In genomic region chr6:135012349-135012748, GRCh38 we compare ENCODE assay signal across 28 cellular contexts. TPM values are rescaled to one million over a fixed set of nuclear protein-coding genes. Genes with fewer than 3 reads are reported as not detected.
DNase-seq lines count a peak whose midpoint lies in the region; ATAC-seq and TF ChIP-seq lines count a peak whose summit lies in the region.
"Had no signal": no experiment of that assay in that cellular context is flagged by ENCODE, and none has a peak within 500 bp of the region (broad histone marks: within the 10 kb centered on the region; RNA-seq: fewer than 3 reads in every experiment).

No MANE protein-coding gene starts in this region.

- no peak overlapping the region for H3K27ac ChIP-seq in H9 (ENCODE audit: insufficient read length, low read depth, low read length)
- peak overlapping the region; percentile 44 for H3K27ac ChIP-seq in naive thymus-derived CD4-positive, alpha-beta T cell (ENCODE audit: low read depth, low read length)
- H3K27ac ChIP-seq: breast epithelium, colonic mucosa, esophagus muscularis mucosa, gastroesophageal sphincter, pancreas, right atrium auricular region, SJCRH30, spleen had no signal

- H4K8ac ChIP-seq in H9 (replicated peaks; ENCODE audit: insufficient read length, low read depth, low read length), result no peak overlapping the region

- POLR2A ChIA-PET in activated CD8-positive, alpha-beta T cell treated with anti-CD3 and anti-CD28 coated beads for 36 hours (lab: Charles Lee), result no interaction called here
- POLR2A ChIA-PET in activated CD8-positive, alpha-beta T cell treated with anti-CD3 and anti-CD28 coated beads, Interleukin-2, amount 10 ng/mL, durations not matched to agents 7 days and 5 days (lab: Charles Lee), result no interaction called here
- POLR2A ChIA-PET in naive thymus-derived CD4-positive, alpha-beta T cell (lab: Charles Lee), result interaction anchor here (1.1 kb wide), 1 partner anchor 137 kb away, joined by 3 read pairs; no protein-coding TSS in a partner anchor

- H3K27ac Mint-ChIP-seq in activated CD8-positive, alpha-beta T cell treated with anti-CD3 and anti-CD28 coated beads for 36 hours, result peak overlapping the region; percentile 11
- no peak overlapping the region for H3K27ac Mint-ChIP-seq in activated CD8-positive, alpha-beta T cell treated with anti-CD3 and anti-CD28 coated beads, Interleukin-2, amount 10 ng/mL, durations not matched to agents 7 days and 5 days
- H3K27ac Mint-ChIP-seq in H9, result no peak overlapping the region
- peak overlapping the region; percentile 1 to 85 (median 82) for H3K27ac Mint-ChIP-seq in naive thymus-derived CD4-positive, alpha-beta T cell
- H3K27ac Mint-ChIP-seq: IgD-negative memory B cell; nephron; stimulated activated naive B cell treated with anti-CD40 and anti-IgM and Interleukin-4, amounts not matched to agents 10 μg/mL and 1 μg/mL and 100 μg/mL, for 72 hours had no signal

- H3K14ac ChIP-seq in H9 (ENCODE audit: insufficient read depth, low read length), result no peak overlapping the region

- ATAC-seq in activated CD8-positive, alpha-beta T cell treated with anti-CD3 and anti-CD28 coated beads for 36 hours, result no peak
- ATAC-seq in activated CD8-positive, alpha-beta T cell treated with anti-CD3 and anti-CD28 coated beads, Interleukin-2, amount 10 ng/mL, durations not matched to agents 7 days and 5 days, result no peak
- ATAC-seq in naive thymus-derived CD4-positive, alpha-beta T cell, result no peak
- no peak for ATAC-seq in esophagus mucosa
- ATAC-seq: gastroesophageal sphincter; pancreas; stimulated activated naive B cell treated with anti-CD40 and anti-IgM and Interleukin-4, amounts not matched to agents 10 μg/mL and 1 μg/mL and 100 μg/mL, for 72 hours had no signal

- no peak for TF ChIP-seq CTCF in activated CD8-positive, alpha-beta T cell treated with anti-CD3 and anti-CD28 coated beads for 36 hours (IDR thresholded peaks at IDR 0.05)
- TF ChIP-seq CTCF in H9 (conservative IDR thresholded peaks at IDR 0.05), result peak; percentile 23; the same call in 1 of the 3 replicates

- no peak overlapping the region for H2AK5ac ChIP-seq in H9 (ENCODE audit: insufficient read length, low read length)

- H3K4ac ChIP-seq in H9 (ENCODE audit: low read depth, low read length), result no peak overlapping the region

- H3K79me2 ChIP-seq in H9 (ENCODE audit: insufficient read depth, low read length), result no peaks in the 10 kb centered on the region

- peaks cover 67% of the 10 kb centered on the region for H3K4me1 Mint-ChIP-seq in activated CD8-positive, alpha-beta T cell treated with anti-CD3 and anti-CD28 coated beads for 36 hours (ENCODE audit: low read depth)
- peaks cover 55% of the 10 kb centered on the region for H3K4me1 Mint-ChIP-seq in activated CD8-positive, alpha-beta T cell treated with anti-CD3 and anti-CD28 coated beads, Interleukin-2, amount 10 ng/mL, durations not matched to agents 7 days and 5 days (ENCODE audit: low read depth)
- peaks cover 0 to 6% of the 10 kb centered on the region in 2 experiments; a peak in 1 of 4 replicates for H3K4me1 Mint-ChIP-seq in H9
- H3K4me1 Mint-ChIP-seq in naive thymus-derived CD4-positive, alpha-beta T cell, result peaks cover 35 to 85% (median 64%) of the 10 kb centered on the region in 7 donors
- H3K4me1 Mint-ChIP-seq: nephron had no signal

- no peak overlapping the region for H3T11ph ChIP-seq in H9 (ENCODE audit: low read length)

- H2BK120ac ChIP-seq in H9 (ENCODE audit: low read depth, low read length, poor library complexity, severe bottlenecking), result no peak overlapping the region

- intact Hi-C loops in activated CD8-positive, alpha-beta T cell treated with anti-CD3 and anti-CD28 coated beads for 36 hours (cut with micrococcal nuclease), result loop anchor here (5.0 kb wide), 2 partner anchors 75 to 170 kb away; partner anchors contain the start of gene MYB
- intact Hi-C loops in naive thymus-derived CD4-positive, alpha-beta T cell (cut with micrococcal nuclease), result loop anchor here in 1 of 2 donors (5.0 kb wide), 1 partner anchor 840 kb away; no protein-coding TSS in a partner anchor

- no peak overlapping the region for H2BK5ac ChIP-seq in H9 (ENCODE audit: insufficient read length, low read length)

- H3K27me3 Mint-ChIP-seq in activated CD8-positive, alpha-beta T cell treated with anti-CD3 and anti-CD28 coated beads for 36 hours, result no peaks in the 10 kb centered on the region
- no peaks in the 10 kb centered on the region for H3K27me3 Mint-ChIP-seq in activated CD8-positive, alpha-beta T cell treated with anti-CD3 and anti-CD28 coated beads, Interleukin-2, amount 10 ng/mL, durations not matched to agents 7 days and 5 days (ENCODE audit: low read depth)
- no peaks in the 10 kb centered on the region for H3K27me3 Mint-ChIP-seq in H9 (ENCODE audit: low read depth)
- no peaks in the 10 kb centered on the region for H3K27me3 Mint-ChIP-seq in naive thymus-derived CD4-positive, alpha-beta T cell
- H3K27me3 Mint-ChIP-seq: IgD-negative memory B cell; stimulated activated naive B cell treated with anti-CD40 and anti-IgM and Interleukin-4, amounts not matched to agents 10 μg/mL and 1 μg/mL and 100 μg/mL, for 72 hours had no signal

- H2BK12ac ChIP-seq in H9 (ENCODE audit: insufficient read length, low read depth, low read length), result no peak overlapping the region

- WGBS in H9 (ENCODE audit: extremely low coverage, insufficient read length, low lambda C conversion rate), result no CpG with 5 or more reads among the region's 2 CpGs

- H3K23me2 ChIP-seq in H9 (ENCODE audit: insufficient read length, low read depth, low read length, poor library complexity, severe bottlenecking), result no peaks in the 10 kb centered on the region

- no peak overlapping the region for H3K4me3 Mint-ChIP-seq in activated CD8-positive, alpha-beta T cell treated with anti-CD3 and anti-CD28 coated beads for 36 hours
- H3K4me3 Mint-ChIP-seq in activated CD8-positive, alpha-beta T cell treated with anti-CD3 and anti-CD28 coated beads, Interleukin-2, amount 10 ng/mL, durations not matched to agents 7 days and 5 days, result no peak overlapping the region
- H3K4me3 Mint-ChIP-seq in H9, result no peak overlapping the region
- H3K4me3 Mint-ChIP-seq in naive thymus-derived CD4-positive, alpha-beta T cell, result peak overlapping the region in 4 of 10 donors; percentile 1 to 71 (median 34)
- H3K4me3 Mint-ChIP-seq: IgD-negative memory B cell; nephron; stimulated activated naive B cell treated with anti-CD40 and anti-IgM and Interleukin-4, amounts not matched to agents 10 μg/mL and 1 μg/mL and 100 μg/mL, for 72 hours had no signal

- no peak overlapping the region for H3K9ac ChIP-seq in H9 (ENCODE audit: extremely low read depth, insufficient read length, low read length)

- H2BK15ac ChIP-seq in H9 (ENCODE audit: low read depth, low read length), result no peak overlapping the region

- no peak overlapping the region for H3K4me2 ChIP-seq in H9 (ENCODE audit: insufficient read depth, insufficient read length, low read length)

- no peak overlapping the region for H3K4me3 ChIP-seq in naive thymus-derived CD4-positive, alpha-beta T cell (ENCODE audit: low read length)
- H3K4me3 ChIP-seq: breast epithelium, colonic mucosa, esophagus muscularis mucosa, gastroesophageal sphincter, pancreas, right atrium auricular region, SJCRH30, spleen had no signal

- H3K9me3 Mint-ChIP-seq in activated CD8-positive, alpha-beta T cell treated with anti-CD3 and anti-CD28 coated beads for 36 hours, result no peaks in the 10 kb centered on the region
- H3K9me3 Mint-ChIP-seq in activated CD8-positive, alpha-beta T cell treated with anti-CD3 and anti-CD28 coated beads, Interleukin-2, amount 10 ng/mL, durations not matched to agents 7 days and 5 days (ENCODE audit: insufficient read depth), result no peaks in the 10 kb centered on the region
- no peaks in the 10 kb centered on the region for H3K9me3 Mint-ChIP-seq in H9
- no peaks in the 10 kb centered on the region for H3K9me3 Mint-ChIP-seq in naive thymus-derived CD4-positive, alpha-beta T cell
- H3K9me3 Mint-ChIP-seq: IgD-negative memory B cell; nephron; stimulated activated naive B cell treated with anti-CD40 and anti-IgM and Interleukin-4, amounts not matched to agents 10 μg/mL and 1 μg/mL and 100 μg/mL, for 72 hours had no signal

- no peaks in the 10 kb centered on the region for H3K36me3 ChIP-seq in naive thymus-derived CD4-positive, alpha-beta T cell (ENCODE audit: control insufficient read depth in 2 of 3, insufficient read depth in 3 of 3, low read length in 3 of 3)
- H3K36me3 ChIP-seq: breast epithelium, colonic mucosa, esophagus muscularis mucosa, gastroesophageal sphincter, pancreas, right atrium auricular region had no signal

- no peak for DNase-seq in activated CD8-positive, alpha-beta T cell treated with anti-CD3 and anti-CD28 coated beads for 36 hours
- no peak for DNase-seq in activated CD8-positive, alpha-beta T cell treated with anti-CD3 and anti-CD28 coated beads, Interleukin-2, amount 10 ng/mL, durations not matched to agents 7 days and 5 days
- DNase-seq in H9, result no peak
- DNase-seq in OCI-M1 (lab: John Stamatoyannopoulos, UW), result peak; percentile 30
- no peak for DNase-seq in naive thymus-derived CD4-positive, alpha-beta T cell
- no peak for DNase-seq in stimulated activated CD4-positive, alpha-beta T cell treated with anti-CD3 and anti-CD28 coated beads, Interleukin-4, amount 100 ng/mL, for 4 hours
- no peak for DNase-seq in activated CD4-positive, alpha-beta T cell treated with anti-CD3 and anti-CD28 coated beads for 1 hour
- DNase-seq: activated CD4-positive, alpha-beta T cell treated with anti-CD3 and anti-CD28 coated beads for 4 hours; activated CD8-positive, alpha-beta memory T cell treated with anti-CD3 and anti-CD28 coated beads, Interleukin-2, amount 50 U/mL, for 4 hours; activated effector memory CD4-positive, alpha-beta T cell treated with Interleukin-2 at 50 U/mL for 16 hours; Calu3; colonic mucosa; effector memory CD4-positive, alpha-beta T cell; islet precursor cell; NCI-H146; NCI-H510A treated with DMSO at 0.1 percent for 48 hours; pancreas; SJCRH30; spleen; stimulated activated CD4-positive, alpha-beta T cell treated with anti-CD3 and anti-CD28 coated beads, Interleukin-2, amount 100 ng/mL, for 48 hours; stimulated activated naive B cell treated with anti-CD40 and anti-IgM and Interleukin-4, amounts not matched to agents 10 μg/mL and 1 μg/mL and 100 μg/mL, for 72 hours had no signal

- H3K79me1 ChIP-seq in H9 (ENCODE audit: insufficient read depth, low read depth, low read length, poor library complexity, severe bottlenecking), result no peaks in the 10 kb centered on the region

- no peak overlapping the region for H4K5ac ChIP-seq in H9 (ENCODE audit: insufficient read length, low read depth, low read length)

- no peak overlapping the region for H2AFZ ChIP-seq in H9 (ENCODE audit: low read length)

- H3K18ac ChIP-seq in H9 (ENCODE audit: insufficient read length, low read depth, low read length), result no peak overlapping the region

- H3K23ac ChIP-seq in H9 (ENCODE audit: insufficient read length, low read depth, low read length), result no peak overlapping the region

- H3K9me3 ChIP-seq in H9 (ENCODE audit: control insufficient read depth, low read depth, low read length), result no peaks in the 10 kb centered on the region
- no peaks in the 10 kb centered on the region for H3K9me3 ChIP-seq in naive thymus-derived CD4-positive, alpha-beta T cell (ENCODE audit: control insufficient read depth in 2 of 3, low read length in 3 of 3)
- H3K9me3 ChIP-seq: breast epithelium, colonic mucosa, esophagus muscularis mucosa, gastroesophageal sphincter, pancreas, right atrium auricular region, SJCRH30, spleen had no signal

- no peak overlapping the region for H4K91ac ChIP-seq in H9 (ENCODE audit: insufficient read length, low read depth, low read length)

- H3K36me3 Mint-ChIP-seq in activated CD8-positive, alpha-beta T cell treated with anti-CD3 and anti-CD28 coated beads for 36 hours (ENCODE audit: low read depth), result peaks cover 48% of the 10 kb centered on the region
- H3K36me3 Mint-ChIP-seq in activated CD8-positive, alpha-beta T cell treated with anti-CD3 and anti-CD28 coated beads, Interleukin-2, amount 10 ng/mL, durations not matched to agents 7 days and 5 days (ENCODE audit: low read depth), result peaks cover 38% of the 10 kb centered on the region
- peaks cover 0 to 3% (median 0%) of the 10 kb centered on the region in 3 experiments; a peak in 2 of 7 replicates for H3K36me3 Mint-ChIP-seq in H9 (ENCODE audit: insufficient read depth in 1 of 3, low read depth in 3 of 3)
- peaks cover 0 to 35% (median 6%) of the 10 kb centered on the region in 5 donors for H3K36me3 Mint-ChIP-seq in naive thymus-derived CD4-positive, alpha-beta T cell

- CTCF ChIA-PET in activated CD8-positive, alpha-beta T cell treated with anti-CD3 and anti-CD28 coated beads for 36 hours (lab: Charles Lee), result interaction anchor here (1.0 kb wide), 1 partner anchor 17 kb away, joined by 3 read pairs; no protein-coding TSS in a partner anchor
- CTCF ChIA-PET in activated CD8-positive, alpha-beta T cell treated with anti-CD3 and anti-CD28 coated beads, Interleukin-2, amount 10 ng/mL, durations not matched to agents 7 days and 5 days (lab: Charles Lee), result interaction anchor here (0.8 to 1.8 kb wide), 5 partner anchors 10 to 77 kb away, joined by 3 to 5 read pairs (median 3); no protein-coding TSS in a partner anchor
- CTCF ChIA-PET in naive thymus-derived CD4-positive, alpha-beta T cell (lab: Charles Lee), result interaction anchor here (0.7 kb wide), 1 partner anchor 10 kb away, joined by 3 read pairs; no protein-coding TSS in a partner anchor

- no peaks in the 10 kb centered on the region for H4K20me1 ChIP-seq in H9 (ENCODE audit: control insufficient read depth, insufficient read depth, insufficient read length)

- no peak overlapping the region for H2BK20ac ChIP-seq in H9 (ENCODE audit: low read depth, low read length, poor library complexity, severe bottlenecking)

- H3K56ac ChIP-seq in H9 (ENCODE audit: insufficient read length, low read depth, low read length), result no peak overlapping the region

- no peaks in the 10 kb centered on the region for H3K27me3 ChIP-seq in H9 (ENCODE audit: insufficient read depth, low read length)
- H3K27me3 ChIP-seq in naive thymus-derived CD4-positive, alpha-beta T cell (ENCODE audit: control insufficient read depth in 2 of 2, insufficient read depth in 2 of 2, low read length in 2 of 2), result no peaks in the 10 kb centered on the region
- H3K27me3 ChIP-seq: breast epithelium, colonic mucosa, esophagus muscularis mucosa, gastroesophageal sphincter, pancreas, right atrium auricular region, SJCRH30, spleen had no signal

- H3K4me1 ChIP-seq in H9 (ENCODE audit: insufficient read depth, low read length), result no peaks in the 10 kb centered on the region
- H3K4me1 ChIP-seq in naive thymus-derived CD4-positive, alpha-beta T cell (ENCODE audit: control insufficient read depth in 2 of 2, insufficient read depth in 2 of 2, low read length in 2 of 2), result peaks cover 18 to 47% of the 10 kb centered on the region in 2 donors
- H3K4me1 ChIP-seq: breast epithelium, colonic mucosa, esophagus muscularis mucosa, gastroesophageal sphincter, pancreas, SJCRH30 had no signal

RNA-seq across cellular contexts. Expression of gene HBS1L, which starts 42.3 kb away (rescaled TPM):
- 100 to 1,000 TPM; 146 to 147 TPM for total RNA-seq in activated CD8-positive, alpha-beta T cell treated with anti-CD3 and anti-CD28 coated beads for 36 hours
- total RNA-seq in activated CD8-positive, alpha-beta T cell treated with anti-CD3 and anti-CD28 coated beads, Interleukin-2, amount 10 ng/mL, durations not matched to agents 7 days and 5 days, result 10 to 100 TPM; 72.8 to 77.5 TPM
- total RNA-seq in H9 (2021) (104 and 110 TPM in 2 replicates), esophagus mucosa (47.0 TPM)
- total RNA-seq in naive thymus-derived CD4-positive, alpha-beta T cell, result 100 to 1,000 TPM in 1 of 5 experiments, 10 to 100 TPM in 4; 70.0 to 112 (median 83.1) TPM
- 10 to 100 TPM; 61.4 to 70.5 TPM for polyA plus RNA-seq in naive thymus-derived CD4-positive, alpha-beta T cell

Comparison
In these comparisons a context has a peak if more than half of its experiments do, and no peak if none do; other contexts are left out.
1. H3K27ac Mint-ChIP-seq: peak in activated CD8-positive, alpha-beta T cell treated with anti-CD3 and anti-CD28 coated beads for 36 hours (single experiment) and naive thymus-derived CD4-positive, alpha-beta T cell (9 of 9); none in activated CD8-positive, alpha-beta T cell treated with anti-CD3 and anti-CD28 coated beads, Interleukin-2, amount 10 ng/mL, durations not matched to agents 7 days and 5 days (single experiment) and H9 (0 of 3).